In the genomic region with DNA sequence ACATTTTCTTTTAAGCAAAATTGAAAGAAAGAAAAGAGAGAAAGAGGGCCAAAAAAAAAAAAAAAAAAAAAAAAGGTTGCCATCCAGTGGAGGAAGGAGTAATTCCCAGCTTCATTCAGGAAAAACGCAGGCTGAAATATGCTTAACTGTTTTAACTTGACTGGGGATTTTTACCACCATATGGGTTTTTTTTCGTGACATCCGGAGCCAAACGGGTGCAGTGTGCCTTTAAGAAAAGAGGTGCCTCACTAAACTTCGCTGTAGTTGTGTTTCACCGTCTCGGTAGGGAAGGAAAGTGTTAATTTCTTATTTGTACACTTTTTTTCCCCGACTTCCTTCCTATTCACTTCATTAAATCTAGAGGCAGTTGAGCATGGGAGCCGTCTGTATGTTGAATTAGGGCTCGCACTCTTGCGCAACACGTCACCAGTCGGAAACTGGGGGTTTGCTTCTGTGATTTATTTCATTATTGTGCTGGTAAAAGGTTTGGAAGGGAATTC, we compare ENCODE assay signal across 1 cellular context.
TF ChIP-seq lines count a peak whose summit lies in the region.

No MANE protein-coding gene starts in this region.

TF ChIP-seq in GM12878, 131 proteins besides CTCF, POLR2A, EP300 and RAD21 (continued from another document and continues in another):
- TF ChIP-seq, protein P1, sequence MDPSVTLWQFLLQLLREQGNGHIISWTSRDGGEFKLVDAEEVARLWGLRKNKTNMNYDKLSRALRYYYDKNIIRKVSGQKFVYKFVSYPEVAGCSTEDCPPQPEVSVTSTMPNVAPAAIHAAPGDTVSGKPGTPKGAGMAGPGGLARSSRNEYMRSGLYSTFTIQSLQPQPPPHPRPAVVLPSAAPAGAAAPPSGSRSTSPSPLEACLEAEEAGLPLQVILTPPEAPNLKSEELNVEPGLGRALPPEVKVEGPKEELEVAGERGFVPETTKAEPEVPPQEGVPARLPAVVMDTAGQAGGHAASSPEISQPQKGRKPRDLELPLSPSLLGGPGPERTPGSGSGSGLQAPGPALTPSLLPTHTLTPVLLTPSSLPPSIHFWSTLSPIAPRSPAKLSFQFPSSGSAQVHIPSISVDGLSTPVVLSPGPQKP (IDR thresholded peaks at IDR 0.05; ENCODE audit: low read depth, low read length): no peak
- TF ChIP-seq TCF3 (IDR thresholded peaks at IDR 0.05; ENCODE audit: borderline replicate concordance, insufficient read depth, low read depth, low read length) (0 out of 2 replicates have a peak, but pooled peaks have one; percentile 5), MXI1 (IDR thresholded peaks at IDR 0.05; ENCODE audit: low read depth, low read length) (no peak), BCL11A (IDR thresholded peaks at IDR 0.05; ENCODE audit: low read depth, low read length) (no peak), FOXM1 (IDR thresholded peaks at IDR 0.05; ENCODE audit: low read depth, low read length) (no peak), SMARCA5 (IDR thresholded peaks at IDR 0.05) (no peak), SPI1 (IDR thresholded peaks at IDR 0.05; ENCODE audit: borderline replicate concordance, insufficient read depth, low read depth, low read length) (no peak), SMAD1 (IDR thresholded peaks at IDR 0.05; ENCODE audit: low read depth, partially characterized antibody) (no peak), POU2F2 (IDR thresholded peaks at IDR 0.05; ENCODE audit: borderline replicate concordance, low read depth, low read length) (no peak), CEBPB (IDR thresholded peaks at IDR 0.05; ENCODE audit: borderline replicate concordance in 1 of 2, low read depth in 2 of 2, low read length in 2 of 2) (peak; percentile 74 to 96; a peak in 2 of 4 replicates), MEF2A (IDR thresholded peaks at IDR 0.05; ENCODE audit: insufficient read depth, low read depth, low read length) (no peak), EZH2 (IDR thresholded peaks at IDR 0.05; ENCODE audit: borderline replicate concordance, control insufficient read depth, low read depth, low read length) (no peak), TBL1XR1 (IDR thresholded peaks at IDR 0.05; ENCODE audit: low read depth, low read length) (0 out of 2 replicates have a peak, but pooled peaks have one; percentile 16), ZNF384 (IDR thresholded peaks at IDR 0.05; ENCODE audit: borderline replicate concordance, low read depth, low read length) (peak; percentile 79), CHD4 (IDR thresholded peaks at IDR 0.05) (no peak), BRCA1 (IDR thresholded peaks at IDR 0.05; ENCODE audit: low read depth, low read length) (no peak), TARDBP (IDR thresholded peaks at IDR 0.05; ENCODE audit: borderline replicate concordance) (no peak), MTA3 (IDR thresholded peaks at IDR 0.05; ENCODE audit: borderline replicate concordance, low read length) (0 out of 2 replicates have a peak, but pooled peaks have one; percentile 24), SUPT20H (IDR thresholded peaks at IDR 0.05; ENCODE audit: borderline replicate concordance, control insufficient read depth, low read depth, low read length) (no peak), KAT2A (conservative IDR thresholded peaks at IDR 0.05; ENCODE audit: control insufficient read depth, low read depth, low read length) (no peak), FOS (IDR thresholded peaks at IDR 0.05; ENCODE audit: borderline replicate concordance, extremely low read depth, insufficient read length) (no peak), CHD1 (IDR thresholded peaks at IDR 0.05; ENCODE audit: low read depth, low read length) (no peak), SREBF1 (IDR thresholded peaks at IDR 0.05; ENCODE audit: low read length) (no peak), RCOR1 (conservative IDR thresholded peaks at IDR 0.05; ENCODE audit: low read depth, low read length) (no peak), SIX5 (IDR thresholded peaks at IDR 0.05; ENCODE audit: low read depth, low read length, severe bottlenecking) (no peak), SIN3A (IDR thresholded peaks at IDR 0.05; ENCODE audit: low read depth, low read length) (no peak), NFIC (IDR thresholded peaks at IDR 0.05; ENCODE audit: low read depth, low read length) (peak; percentile 46; the same call in 1 of the 2 replicates), CBFB (IDR thresholded peaks at IDR 0.05; ENCODE audit: low read depth) (no peak), TAF1 (IDR thresholded peaks at IDR 0.05; ENCODE audit: borderline replicate concordance, low read depth, low read length) (0 out of 2 replicates have a peak, but pooled peaks have one; percentile 29), BMI1 (IDR thresholded peaks at IDR 0.05; ENCODE audit: borderline replicate concordance) (no peak), ATF7 (IDR thresholded peaks at IDR 0.05; ENCODE audit: low read depth) (peak; percentile 26; the same call in 1 of the 2 replicates), SREBF2 (IDR thresholded peaks at IDR 0.05; ENCODE audit: low read length) (no peak)
- TF ChIP-seq, protein P2, sequence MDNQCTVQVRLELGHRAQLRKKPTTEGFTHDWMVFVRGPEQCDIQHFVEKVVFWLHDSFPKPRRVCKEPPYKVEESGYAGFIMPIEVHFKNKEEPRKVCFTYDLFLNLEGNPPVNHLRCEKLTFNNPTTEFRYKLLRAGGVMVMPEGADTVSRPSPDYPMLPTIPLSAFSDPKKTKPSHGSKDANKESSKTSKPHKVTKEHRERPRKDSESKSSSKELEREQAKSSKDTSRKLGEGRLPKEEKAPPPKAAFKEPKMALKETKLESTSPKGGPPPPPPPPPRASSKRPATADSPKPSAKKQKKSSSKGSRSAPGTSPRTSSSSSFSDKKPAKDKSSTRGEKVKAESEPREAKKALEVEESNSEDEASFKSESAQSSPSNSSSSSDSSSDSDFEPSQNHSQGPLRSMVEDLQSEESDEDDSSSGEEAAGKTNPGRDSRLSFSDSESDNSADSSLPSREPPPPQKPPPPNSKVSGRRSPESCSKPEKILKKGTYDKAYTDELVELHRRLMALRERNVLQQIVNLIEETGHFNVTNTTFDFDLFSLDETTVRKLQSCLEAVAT (IDR thresholded peaks at IDR 0.05): no peak
- TF ChIP-seq, protein P3, sequence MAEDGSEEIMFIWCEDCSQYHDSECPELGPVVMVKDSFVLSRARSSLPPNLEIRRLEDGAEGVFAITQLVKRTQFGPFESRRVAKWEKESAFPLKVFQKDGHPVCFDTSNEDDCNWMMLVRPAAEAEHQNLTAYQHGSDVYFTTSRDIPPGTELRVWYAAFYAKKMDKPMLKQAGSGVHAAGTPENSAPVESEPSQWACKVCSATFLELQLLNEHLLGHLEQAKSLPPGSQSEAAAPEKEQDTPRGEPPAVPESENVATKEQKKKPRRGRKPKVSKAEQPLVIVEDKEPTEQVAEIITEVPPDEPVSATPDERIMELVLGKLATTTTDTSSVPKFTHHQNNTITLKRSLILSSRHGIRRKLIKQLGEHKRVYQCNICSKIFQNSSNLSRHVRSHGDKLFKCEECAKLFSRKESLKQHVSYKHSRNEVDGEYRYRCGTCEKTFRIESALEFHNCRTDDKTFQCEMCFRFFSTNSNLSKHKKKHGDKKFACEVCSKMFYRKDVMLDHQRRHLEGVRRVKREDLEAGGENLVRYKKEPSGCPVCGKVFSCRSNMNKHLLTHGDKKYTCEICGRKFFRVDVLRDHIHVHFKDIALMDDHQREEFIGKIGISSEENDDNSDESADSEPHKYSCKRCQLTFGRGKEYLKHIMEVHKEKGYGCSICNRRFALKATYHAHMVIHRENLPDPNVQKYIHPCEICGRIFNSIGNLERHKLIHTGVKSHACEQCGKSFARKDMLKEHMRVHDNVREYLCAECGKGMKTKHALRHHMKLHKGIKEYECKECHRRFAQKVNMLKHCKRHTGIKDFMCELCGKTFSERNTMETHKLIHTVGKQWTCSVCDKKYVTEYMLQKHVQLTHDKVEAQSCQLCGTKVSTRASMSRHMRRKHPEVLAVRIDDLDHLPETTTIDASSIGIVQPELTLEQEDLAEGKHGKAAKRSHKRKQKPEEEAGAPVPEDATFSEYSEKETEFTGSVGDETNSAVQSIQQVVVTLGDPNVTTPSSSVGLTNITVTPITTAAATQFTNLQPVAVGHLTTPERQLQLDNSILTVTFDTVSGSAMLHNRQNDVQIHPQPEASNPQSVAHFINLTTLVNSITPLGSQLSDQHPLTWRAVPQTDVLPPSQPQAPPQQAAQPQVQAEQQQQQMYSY (CRISPR knock-in tag; IDR thresholded peaks at IDR 0.05): no peak
- TF ChIP-seq, protein P4, sequence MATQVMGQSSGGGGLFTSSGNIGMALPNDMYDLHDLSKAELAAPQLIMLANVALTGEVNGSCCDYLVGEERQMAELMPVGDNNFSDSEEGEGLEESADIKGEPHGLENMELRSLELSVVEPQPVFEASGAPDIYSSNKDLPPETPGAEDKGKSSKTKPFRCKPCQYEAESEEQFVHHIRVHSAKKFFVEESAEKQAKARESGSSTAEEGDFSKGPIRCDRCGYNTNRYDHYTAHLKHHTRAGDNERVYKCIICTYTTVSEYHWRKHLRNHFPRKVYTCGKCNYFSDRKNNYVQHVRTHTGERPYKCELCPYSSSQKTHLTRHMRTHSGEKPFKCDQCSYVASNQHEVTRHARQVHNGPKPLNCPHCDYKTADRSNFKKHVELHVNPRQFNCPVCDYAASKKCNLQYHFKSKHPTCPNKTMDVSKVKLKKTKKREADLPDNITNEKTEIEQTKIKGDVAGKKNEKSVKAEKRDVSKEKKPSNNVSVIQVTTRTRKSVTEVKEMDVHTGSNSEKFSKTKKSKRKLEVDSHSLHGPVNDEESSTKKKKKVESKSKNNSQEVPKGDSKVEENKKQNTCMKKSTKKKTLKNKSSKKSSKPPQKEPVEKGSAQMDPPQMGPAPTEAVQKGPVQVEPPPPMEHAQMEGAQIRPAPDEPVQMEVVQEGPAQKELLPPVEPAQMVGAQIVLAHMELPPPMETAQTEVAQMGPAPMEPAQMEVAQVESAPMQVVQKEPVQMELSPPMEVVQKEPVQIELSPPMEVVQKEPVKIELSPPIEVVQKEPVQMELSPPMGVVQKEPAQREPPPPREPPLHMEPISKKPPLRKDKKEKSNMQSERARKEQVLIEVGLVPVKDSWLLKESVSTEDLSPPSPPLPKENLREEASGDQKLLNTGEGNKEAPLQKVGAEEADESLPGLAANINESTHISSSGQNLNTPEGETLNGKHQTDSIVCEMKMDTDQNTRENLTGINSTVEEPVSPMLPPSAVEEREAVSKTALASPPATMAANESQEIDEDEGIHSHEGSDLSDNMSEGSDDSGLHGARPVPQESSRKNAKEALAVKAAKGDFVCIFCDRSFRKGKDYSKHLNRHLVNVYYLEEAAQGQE (IDR thresholded peaks at IDR 0.05; ENCODE audit: low read depth, low read length): no peak
- TF ChIP-seq, protein P5, sequence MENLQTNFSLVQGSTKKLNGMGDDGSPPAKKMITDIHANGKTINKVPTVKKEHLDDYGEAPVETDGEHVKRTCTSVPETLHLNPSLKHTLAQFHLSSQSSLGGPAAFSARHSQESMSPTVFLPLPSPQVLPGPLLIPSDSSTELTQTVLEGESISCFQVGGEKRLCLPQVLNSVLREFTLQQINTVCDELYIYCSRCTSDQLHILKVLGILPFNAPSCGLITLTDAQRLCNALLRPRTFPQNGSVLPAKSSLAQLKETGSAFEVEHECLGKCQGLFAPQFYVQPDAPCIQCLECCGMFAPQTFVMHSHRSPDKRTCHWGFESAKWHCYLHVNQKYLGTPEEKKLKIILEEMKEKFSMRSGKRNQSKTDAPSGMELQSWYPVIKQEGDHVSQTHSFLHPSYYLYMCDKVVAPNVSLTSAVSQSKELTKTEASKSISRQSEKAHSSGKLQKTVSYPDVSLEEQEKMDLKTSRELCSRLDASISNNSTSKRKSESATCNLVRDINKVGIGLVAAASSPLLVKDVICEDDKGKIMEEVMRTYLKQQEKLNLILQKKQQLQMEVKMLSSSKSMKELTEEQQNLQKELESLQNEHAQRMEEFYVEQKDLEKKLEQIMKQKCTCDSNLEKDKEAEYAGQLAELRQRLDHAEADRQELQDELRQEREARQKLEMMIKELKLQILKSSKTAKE (IDR thresholded peaks at IDR 0.05; ENCODE audit: low read depth, poor library complexity, severe bottlenecking): no peak
- TF ChIP-seq, protein P6, sequence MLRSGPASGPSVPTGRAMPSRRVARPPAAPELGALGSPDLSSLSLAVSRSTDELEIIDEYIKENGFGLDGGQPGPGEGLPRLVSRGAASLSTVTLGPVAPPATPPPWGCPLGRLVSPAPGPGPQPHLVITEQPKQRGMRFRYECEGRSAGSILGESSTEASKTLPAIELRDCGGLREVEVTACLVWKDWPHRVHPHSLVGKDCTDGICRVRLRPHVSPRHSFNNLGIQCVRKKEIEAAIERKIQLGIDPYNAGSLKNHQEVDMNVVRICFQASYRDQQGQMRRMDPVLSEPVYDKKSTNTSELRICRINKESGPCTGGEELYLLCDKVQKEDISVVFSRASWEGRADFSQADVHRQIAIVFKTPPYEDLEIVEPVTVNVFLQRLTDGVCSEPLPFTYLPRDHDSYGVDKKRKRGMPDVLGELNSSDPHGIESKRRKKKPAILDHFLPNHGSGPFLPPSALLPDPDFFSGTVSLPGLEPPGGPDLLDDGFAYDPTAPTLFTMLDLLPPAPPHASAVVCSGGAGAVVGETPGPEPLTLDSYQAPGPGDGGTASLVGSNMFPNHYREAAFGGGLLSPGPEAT (IDR thresholded peaks at IDR 0.05; ENCODE audit: low read depth): peak; percentile 74
- TF ChIP-seq, protein P7, sequence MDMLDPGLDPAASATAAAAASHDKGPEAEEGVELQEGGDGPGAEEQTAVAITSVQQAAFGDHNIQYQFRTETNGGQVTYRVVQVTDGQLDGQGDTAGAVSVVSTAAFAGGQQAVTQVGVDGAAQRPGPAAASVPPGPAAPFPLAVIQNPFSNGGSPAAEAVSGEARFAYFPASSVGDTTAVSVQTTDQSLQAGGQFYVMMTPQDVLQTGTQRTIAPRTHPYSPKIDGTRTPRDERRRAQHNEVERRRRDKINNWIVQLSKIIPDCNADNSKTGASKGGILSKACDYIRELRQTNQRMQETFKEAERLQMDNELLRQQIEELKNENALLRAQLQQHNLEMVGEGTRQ (IDR thresholded peaks at IDR 0.05; ENCODE audit: borderline replicate concordance, low read depth, low read length): no peak
- TF ChIP-seq, protein P8, sequence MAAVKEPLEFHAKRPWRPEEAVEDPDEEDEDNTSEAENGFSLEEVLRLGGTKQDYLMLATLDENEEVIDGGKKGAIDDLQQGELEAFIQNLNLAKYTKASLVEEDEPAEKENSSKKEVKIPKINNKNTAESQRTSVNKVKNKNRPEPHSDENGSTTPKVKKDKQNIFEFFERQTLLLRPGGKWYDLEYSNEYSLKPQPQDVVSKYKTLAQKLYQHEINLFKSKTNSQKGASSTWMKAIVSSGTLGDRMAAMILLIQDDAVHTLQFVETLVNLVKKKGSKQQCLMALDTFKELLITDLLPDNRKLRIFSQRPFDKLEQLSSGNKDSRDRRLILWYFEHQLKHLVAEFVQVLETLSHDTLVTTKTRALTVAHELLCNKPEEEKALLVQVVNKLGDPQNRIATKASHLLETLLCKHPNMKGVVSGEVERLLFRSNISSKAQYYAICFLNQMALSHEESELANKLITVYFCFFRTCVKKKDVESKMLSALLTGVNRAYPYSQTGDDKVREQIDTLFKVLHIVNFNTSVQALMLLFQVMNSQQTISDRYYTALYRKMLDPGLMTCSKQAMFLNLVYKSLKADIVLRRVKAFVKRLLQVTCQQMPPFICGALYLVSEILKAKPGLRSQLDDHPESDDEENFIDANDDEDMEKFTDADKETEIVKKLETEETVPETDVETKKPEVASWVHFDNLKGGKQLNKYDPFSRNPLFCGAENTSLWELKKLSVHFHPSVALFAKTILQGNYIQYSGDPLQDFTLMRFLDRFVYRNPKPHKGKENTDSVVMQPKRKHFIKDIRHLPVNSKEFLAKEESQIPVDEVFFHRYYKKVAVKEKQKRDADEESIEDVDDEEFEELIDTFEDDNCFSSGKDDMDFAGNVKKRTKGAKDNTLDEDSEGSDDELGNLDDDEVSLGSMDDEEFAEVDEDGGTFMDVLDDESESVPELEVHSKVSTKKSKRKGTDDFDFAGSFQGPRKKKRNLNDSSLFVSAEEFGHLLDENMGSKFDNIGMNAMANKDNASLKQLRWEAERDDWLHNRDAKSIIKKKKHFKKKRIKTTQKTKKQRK (IDR thresholded peaks at IDR 0.05; ENCODE audit: low read depth, low read length): no peak
- TF ChIP-seq, protein P9, sequence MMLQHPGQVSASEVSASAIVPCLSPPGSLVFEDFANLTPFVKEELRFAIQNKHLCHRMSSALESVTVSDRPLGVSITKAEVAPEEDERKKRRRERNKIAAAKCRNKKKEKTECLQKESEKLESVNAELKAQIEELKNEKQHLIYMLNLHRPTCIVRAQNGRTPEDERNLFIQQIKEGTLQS (IDR thresholded peaks at IDR 0.05; ENCODE audit: borderline replicate concordance, extremely low read depth, low read depth, low read length): no peak
